ENCODE assay signal across 10 cellular contexts in genomic region chr3:177263615-177264365, GRCh38.
DNase-seq lines count a peak whose midpoint lies in the region; ATAC-seq and TF ChIP-seq lines count a peak whose summit lies in the region.
"Had no signal": no experiment of that assay in that cellular context is flagged by ENCODE, and none has a peak within 500 bp of the region (broad histone marks: within the 10 kb centered on the region; RNA-seq: fewer than 3 reads in every experiment).

No MANE protein-coding gene starts in this region.

- intact Hi-C loops in activated B cell treated with CpG ODN at 0.5 μM for 24 hours (cut with micrococcal nuclease) (no loop called here), left colon (cut with DNase I, micrococcal nuclease) (no loop called here)

- H3K27ac Mint-ChIP-seq in activated B cell treated with CpG ODN at 0.5 μM for 24 hours (peak overlapping the region; percentile 20), progenitor cell of endocrine pancreas (peak overlapping the region; percentile 76)
- H3K27ac Mint-ChIP-seq in activated naive CD8-positive, alpha-beta T cell treated with anti-CD3 and anti-CD28 coated beads, Interleukin-2, amount 50 U/mL, for 24 hours = no peak overlapping the region

- CTCF ChIA-PET in activated B cell treated with CpG ODN at 0.5 μM for 24 hours (lab: Charles Lee) = no interaction called here

- no peaks in the 10 kb centered on the region for H3K27me3 Mint-ChIP-seq in activated B cell treated with CpG ODN at 0.5 μM for 24 hours
- no peaks in the 10 kb centered on the region for H3K27me3 Mint-ChIP-seq in progenitor cell of endocrine pancreas
- H3K27me3 Mint-ChIP-seq in activated naive CD8-positive, alpha-beta T cell treated with anti-CD3 and anti-CD28 coated beads, Interleukin-2, amount 50 U/mL, for 24 hours = no peaks in the 10 kb centered on the region

- TF ChIP-seq CTCF in activated B cell treated with CpG ODN at 0.5 μM for 24 hours (IDR thresholded peaks at IDR 0.05) = no peak
- no peak for TF ChIP-seq CTCF in progenitor cell of endocrine pancreas (IDR thresholded peaks at IDR 0.05; ENCODE audit: unreplicated experiment)
- TF ChIP-seq CTCF in GM10266 (IDR thresholded peaks at IDR 0.05; ENCODE audit: control insufficient read depth, insufficient read depth, low read depth, missing control alignments) = no peak

- no peaks in the 10 kb centered on the region for H3K9me3 Mint-ChIP-seq in activated B cell treated with CpG ODN at 0.5 μM for 24 hours
- H3K9me3 Mint-ChIP-seq in progenitor cell of endocrine pancreas (ENCODE audit: low read depth) = no peaks in the 10 kb centered on the region
- H3K9me3 Mint-ChIP-seq in activated naive CD8-positive, alpha-beta T cell treated with anti-CD3 and anti-CD28 coated beads, Interleukin-2, amount 50 U/mL, for 24 hours = no peaks in the 10 kb centered on the region

- H3K4me3 Mint-ChIP-seq in activated B cell treated with CpG ODN at 0.5 μM for 24 hours (no peak overlapping the region), progenitor cell of endocrine pancreas (ENCODE audit: low read depth) (no peak overlapping the region)
- H3K4me3 Mint-ChIP-seq in activated naive CD8-positive, alpha-beta T cell treated with anti-CD3 and anti-CD28 coated beads, Interleukin-2, amount 50 U/mL, for 24 hours = no peak overlapping the region

- peak; percentile 68 for ATAC-seq in GM18868 (IDR thresholded peaks at IDR 0.05; ENCODE audit: unreplicated experiment)
- ATAC-seq in HG02885 (IDR thresholded peaks at IDR 0.05; ENCODE audit: poor library complexity, unreplicated experiment) = peak; percentile 64
- no peak for ATAC-seq in activated B cell treated with CpG ODN at 0.5 μM for 24 hours (ENCODE audit: low read depth)
- no peak for ATAC-seq in activated naive CD8-positive, alpha-beta T cell treated with anti-CD3 and anti-CD28 coated beads, Interleukin-2, amount 50 U/mL, for 24 hours
- ATAC-seq in left colon = no peak

- POLR2A ChIA-PET in activated B cell treated with CpG ODN at 0.5 μM for 24 hours (lab: Charles Lee) = no interaction called here

- H3K36me3 Mint-ChIP-seq in activated B cell treated with CpG ODN at 0.5 μM for 24 hours (ENCODE audit: low read depth) (no peaks in the 10 kb centered on the region), progenitor cell of endocrine pancreas (ENCODE audit: insufficient read depth) (no peaks in the 10 kb centered on the region)
- no peaks in the 10 kb centered on the region for H3K36me3 Mint-ChIP-seq in activated naive CD8-positive, alpha-beta T cell treated with anti-CD3 and anti-CD28 coated beads, Interleukin-2, amount 50 U/mL, for 24 hours (ENCODE audit: low read depth)

- peaks cover 8% of the 10 kb centered on the region for H3K4me1 Mint-ChIP-seq in activated B cell treated with CpG ODN at 0.5 μM for 24 hours
- peaks cover 10% of the 10 kb centered on the region for H3K4me1 Mint-ChIP-seq in progenitor cell of endocrine pancreas (ENCODE audit: low read depth)
- peaks cover 5% of the 10 kb centered on the region for H3K4me1 Mint-ChIP-seq in activated naive CD8-positive, alpha-beta T cell treated with anti-CD3 and anti-CD28 coated beads, Interleukin-2, amount 50 U/mL, for 24 hours

- DNase-seq in activated B cell treated with CpG ODN at 0.5 μM for 24 hours (no peak), progenitor cell of endocrine pancreas (ENCODE audit: low spot score, unreplicated experiment) (no peak), GM10266 (ENCODE audit: extremely low spot score) (no peak), NCI-H524 treated with DMSO at 0.1 percent for 48 hours (lab: John Stamatoyannopoulos, UW) (no peak), left colon (no peak)
- no peak for DNase-seq in activated naive CD8-positive, alpha-beta T cell treated with anti-CD3 and anti-CD28 coated beads, Interleukin-2, amount 50 U/mL, for 24 hours
- DNase-seq: adrenal gland, NCI-H69 had no signal

Comparison
In these comparisons a context has a peak if more than half of its experiments do, and no peak if none do; other contexts are left out.
1. ATAC-seq: peak in GM18868 (single experiment) and HG02885 (single experiment); none in activated B cell treated with CpG ODN at 0.5 μM for 24 hours (single experiment), activated naive CD8-positive, alpha-beta T cell treated with anti-CD3 and anti-CD28 coated beads, Interleukin-2, amount 50 U/mL, for 24 hours (single experiment) and left colon (single experiment).